In genomic region chr12:122740351-122740750, GRCh38 we compare ENCODE assay signal across 21 cellular contexts. TPM values are rescaled to one million over a fixed set of nuclear protein-coding genes. Genes with fewer than 3 reads are reported as not detected.
A peak's percentile ranks its signal among the peaks of the same experiment; 100 is the strongest.
DNase-seq lines count a peak whose midpoint lies in the region; FAIRE-seq and TF ChIP-seq lines count a peak whose summit lies in the region.
"Had no signal": no experiment of that assay in that cellular context is flagged by ENCODE, and none has a peak within 500 bp of the region (broad histone marks: within the 10 kb centered on the region; RNA-seq: fewer than 3 reads in every experiment).

No MANE protein-coding gene starts in this region.

- no peak for FAIRE-seq in HTR-8/SVneo (lab: Jason Lieb, UNC)
- FAIRE-seq: bronchial epithelial cell had no signal

- H3K9me3 ChIP-seq in HEK293 (ENCODE audit: control insufficient read depth, insufficient read depth, low read depth, low read length) = no peaks in the 10 kb centered on the region
- H3K9me3 ChIP-seq: gastrocnemius medialis, SJCRH30, suprapubic skin had no signal

- H3K4me1 Mint-ChIP-seq in neural crest cell = no peaks in the 10 kb centered on the region
- H3K4me1 Mint-ChIP-seq: WTC11 had no signal

- DNase-seq in amniotic epithelial cell (ENCODE audit: low read depth) (peak; percentile 28), neural crest cell (ENCODE audit: low read depth, low spot score) (no peak), HTR-8/SVneo (ENCODE audit: insufficient read length, low spot score) (no peak)
- DNase-seq in central memory CD4-positive, alpha-beta T cell = no peak
- DNase-seq: activated CD4-positive, alpha-beta memory T cell treated with anti-CD3 and anti-CD28 coated beads for 36 hours; COR-L47; dermis blood vessel endothelial cell; gastrocnemius medialis; Kasumi-1; NCI-H1417 treated with DMSO at 0.1 percent for 48 hours; NCI-H2171 treated with DMSO at 0.1 percent for 48 hours; NCI-H748 treated with DMSO at 0.1 percent for 48 hours; nucleus accumbens; retina; SJCRH30 had no signal

- no peak overlapping the region for H3K4me3 Mint-ChIP-seq in neural crest cell
- H3K4me3 Mint-ChIP-seq: activated CD4-positive, alpha-beta memory T cell treated with anti-CD3 and anti-CD28 coated beads for 36 hours; WTC11 had no signal

- H3K36me3 ChIP-seq in HEK293 (ENCODE audit: control insufficient read depth in 2 of 2, insufficient read depth in 1 of 2, low read length in 2 of 2) = no peaks in the 10 kb centered on the region
- H3K36me3 ChIP-seq: gastrocnemius medialis, SJCRH30, suprapubic skin had no signal

- no peaks in the 10 kb centered on the region for H3K4me1 ChIP-seq in HEK293 (ENCODE audit: control insufficient read depth, insufficient read depth, low read length)
- H3K4me1 ChIP-seq: gastrocnemius medialis, suprapubic skin had no signal

- CTCF ChIA-PET in HEK293 (lab: Yijun Ruan, JAX) = interaction anchor here (0.6 to 0.7 kb wide), 3 partner anchors 158 to 843 kb away, joined by 3 to 4 read pairs (median 3); no protein-coding TSS in a partner anchor

- no peak overlapping the region for H3K4me3 ChIP-seq in HEK293 (ENCODE audit: low read depth, low read length)
- H3K4me3 ChIP-seq: gastrocnemius medialis, SJCRH30, suprapubic skin had no signal

- POLR2A ChIA-PET in HEK293 (lab: Yijun Ruan, JAX) = no interaction called here

- H3K27me3 Mint-ChIP-seq in neural crest cell (ENCODE audit: low read depth) = no peaks in the 10 kb centered on the region
- H3K27me3 Mint-ChIP-seq: activated CD4-positive, alpha-beta memory T cell treated with anti-CD3 and anti-CD28 coated beads for 36 hours had no signal

- H3K27ac ChIP-seq in HEK293 (ENCODE audit: extremely low read depth, low read depth, low read length) = no peak overlapping the region
- H3K27ac ChIP-seq: gastrocnemius medialis, SJCRH30, suprapubic skin had no signal

- no peaks in the 10 kb centered on the region for H3K9me3 Mint-ChIP-seq in neural crest cell
- H3K9me3 Mint-ChIP-seq: activated CD4-positive, alpha-beta memory T cell treated with anti-CD3 and anti-CD28 coated beads for 36 hours had no signal

- H3K36me3 Mint-ChIP-seq in neural crest cell (ENCODE audit: low read depth) = no peaks in the 10 kb centered on the region

- TF ChIP-seq CTCF in HEK293 (tag by site-specific recombination; IDR thresholded peaks at IDR 0.05) (no peak), neural crest cell (conservative IDR thresholded peaks at IDR 0.05) (no peak)

- H3K27ac Mint-ChIP-seq in neural crest cell (ENCODE audit: unreplicated experiment) = peak overlapping the region; percentile 51
- H3K27ac Mint-ChIP-seq: activated CD4-positive, alpha-beta memory T cell treated with anti-CD3 and anti-CD28 coated beads for 36 hours; WTC11 had no signal

TF ChIP-seq in HEK293, 187 proteins besides CTCF, POLR2A, EP300 and RAD21 (continues in another document):
- TF ChIP-seq, protein P1, sequence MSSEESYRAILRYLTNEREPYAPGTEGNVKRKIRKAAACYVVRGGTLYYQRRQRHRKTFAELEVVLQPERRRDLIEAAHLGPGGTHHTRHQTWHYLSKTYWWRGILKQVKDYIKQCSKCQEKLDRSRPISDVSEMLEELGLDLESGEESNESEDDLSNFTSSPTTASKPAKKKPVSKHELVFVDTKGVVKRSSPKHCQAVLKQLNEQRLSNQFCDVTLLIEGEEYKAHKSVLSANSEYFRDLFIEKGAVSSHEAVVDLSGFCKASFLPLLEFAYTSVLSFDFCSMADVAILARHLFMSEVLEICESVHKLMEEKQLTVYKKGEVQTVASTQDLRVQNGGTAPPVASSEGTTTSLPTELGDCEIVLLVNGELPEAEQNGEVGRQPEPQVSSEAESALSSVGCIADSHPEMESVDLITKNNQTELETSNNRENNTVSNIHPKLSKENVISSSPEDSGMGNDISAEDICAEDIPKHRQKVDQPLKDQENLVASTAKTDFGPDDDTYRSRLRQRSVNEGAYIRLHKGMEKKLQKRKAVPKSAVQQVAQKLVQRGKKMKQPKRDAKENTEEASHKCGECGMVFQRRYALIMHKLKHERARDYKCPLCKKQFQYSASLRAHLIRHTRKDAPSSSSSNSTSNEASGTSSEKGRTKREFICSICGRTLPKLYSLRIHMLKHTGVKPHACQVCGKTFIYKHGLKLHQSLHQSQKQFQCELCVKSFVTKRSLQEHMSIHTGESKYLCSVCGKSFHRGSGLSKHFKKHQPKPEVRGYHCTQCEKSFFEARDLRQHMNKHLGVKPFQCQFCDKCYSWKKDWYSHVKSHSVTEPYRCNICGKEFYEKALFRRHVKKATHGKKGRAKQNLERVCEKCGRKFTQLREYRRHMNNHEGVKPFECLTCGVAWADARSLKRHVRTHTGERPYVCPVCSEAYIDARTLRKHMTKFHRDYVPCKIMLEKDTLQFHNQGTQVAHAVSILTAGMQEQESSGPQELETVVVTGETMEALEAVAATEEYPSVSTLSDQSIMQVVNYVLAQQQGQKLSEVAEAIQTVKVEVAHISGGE (tag by site-specific recombination; conservative IDR thresholded peaks at IDR 0.05; ENCODE audit: low read depth) = no peak
- TF ChIP-seq SP2 (tag by site-specific recombination; IDR thresholded peaks at IDR 0.05) (0 out of 2 replicates have a peak, but pooled peaks have one; percentile 13), ZNF394 (tag by site-specific recombination; IDR thresholded peaks at IDR 0.05; ENCODE audit: borderline replicate concordance) (no peak), ZNF623 (tag by site-specific recombination; IDR thresholded peaks at IDR 0.05) (no peak), ZNF629 (tag by site-specific recombination; IDR thresholded peaks at IDR 0.05) (0 out of 2 replicates have a peak, but pooled peaks have one; percentile 19), ZNF24 (tag by site-specific recombination; IDR thresholded peaks at IDR 0.05) (no peak), ZNF133 (tag by site-specific recombination; IDR thresholded peaks at IDR 0.05) (no peak), YY2 (tag by site-specific recombination; IDR thresholded peaks at IDR 0.05) (peak; percentile 80; the same call in 1 of the 2 replicates), ZNF16 (tag by site-specific recombination; IDR thresholded peaks at IDR 0.05; ENCODE audit: low read depth) (no peak), ZFP69B (tag by site-specific recombination; IDR thresholded peaks at IDR 0.05) (no peak), ZNF449 (tag by site-specific recombination; IDR thresholded peaks at IDR 0.05) (no peak), ZSCAN5A (tag by site-specific recombination; IDR thresholded peaks at IDR 0.05) (no peak), ZNF354C (tag by site-specific recombination; IDR thresholded peaks at IDR 0.05; ENCODE audit: borderline replicate concordance, low read depth) (no peak)
- TF ChIP-seq, protein P2, sequence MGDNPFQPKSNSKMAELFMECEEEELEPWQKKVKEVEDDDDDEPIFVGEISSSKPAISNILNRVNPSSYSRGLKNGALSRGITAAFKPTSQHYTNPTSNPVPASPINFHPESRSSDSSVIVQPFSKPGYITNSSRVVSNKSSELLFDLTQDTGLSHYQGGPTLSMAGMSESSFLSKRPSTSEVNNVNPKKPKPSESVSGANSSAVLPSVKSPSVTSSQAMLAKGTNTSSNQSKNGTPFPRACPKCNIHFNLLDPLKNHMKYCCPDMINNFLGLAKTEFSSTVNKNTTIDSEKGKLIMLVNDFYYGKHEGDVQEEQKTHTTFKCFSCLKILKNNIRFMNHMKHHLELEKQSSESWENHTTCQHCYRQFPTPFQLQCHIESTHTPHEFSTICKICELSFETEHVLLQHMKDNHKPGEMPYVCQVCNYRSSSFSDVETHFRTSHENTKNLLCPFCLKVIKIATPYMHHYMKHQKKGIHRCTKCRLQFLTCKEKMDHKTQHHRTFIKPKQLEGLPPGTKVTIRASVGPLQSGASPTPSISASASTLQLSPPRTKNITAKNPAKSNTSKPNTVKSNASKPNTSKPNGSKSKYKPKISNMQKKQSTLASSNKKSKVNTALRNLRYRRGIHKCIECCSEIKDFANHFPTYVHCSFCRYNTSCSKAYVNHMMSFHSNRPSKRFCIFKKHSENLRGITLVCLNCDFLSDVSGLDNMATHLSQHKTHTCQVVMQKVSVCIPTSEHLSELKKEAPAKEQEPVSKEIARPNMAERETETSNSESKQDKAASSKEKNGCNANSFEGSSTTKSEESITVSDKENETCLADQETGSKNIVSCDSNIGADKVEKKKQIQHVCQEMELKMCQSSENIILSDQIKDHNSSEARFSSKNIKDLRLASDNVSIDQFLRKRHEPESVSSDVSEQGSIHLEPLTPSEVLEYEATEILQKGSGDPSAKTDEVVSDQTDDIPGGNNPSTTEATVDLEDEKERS (tag by site-specific recombination; IDR thresholded peaks at IDR 0.05) = no peak

RNA-seq across cellular contexts. Expression of gene HCAR1, which starts 9.7 kb away (rescaled TPM):
- not detected in 2 replicates for total RNA-seq in neural crest cell
- total RNA-seq: dermis blood vessel endothelial cell, SJCRH30 had no signal

RNA-seq across cellular contexts. Expression of gene DENR, which starts 12.3 kb away (rescaled TPM):
- total RNA-seq in neural crest cell = 67.0 and 72.5 TPM in 2 replicates

RNA-seq across cellular contexts. Expression of gene HCAR3, which starts 23.7 kb away (rescaled TPM):
- not detected in 2 replicates for total RNA-seq in neural crest cell
- total RNA-seq: dermis blood vessel endothelial cell, gastrocnemius medialis, mucosa of gallbladder, SJCRH30, WTC11 had no signal

RNA-seq across cellular contexts. Expression of gene CCDC62, which starts 34.0 kb away (rescaled TPM):
- 0.96 and 1.5 TPM in 2 replicates for total RNA-seq in neural crest cell

RNA-seq across cellular contexts. Expression of gene HCAR2, which starts 37.2 kb away (rescaled TPM):
- total RNA-seq in neural crest cell = not detected in 2 replicates
- total RNA-seq: activated CD4-positive, alpha-beta memory T cell treated with anti-CD3 and anti-CD28 coated beads for 36 hours; dermis blood vessel endothelial cell; mucosa of gallbladder; SJCRH30; T-helper 2 cell treated with Interferon-gamma antibody and Interleukin-4, amounts not matched to agents 100 ng/mL and 5 ng/mL, for 36 hours; WTC11 had no signal
